Comparison of ENCODE assay signal across 10 cellular contexts in genomic region chr20:51529758-51530157, GRCh38.
DNase-seq lines count a peak whose midpoint lies in the region; ATAC-seq and TF ChIP-seq lines count a peak whose summit lies in the region.
"Had no signal": no experiment of that assay in that cellular context is flagged by ENCODE, and none has a peak within 500 bp of the region (broad histone marks: within the 10 kb centered on the region; RNA-seq: fewer than 3 reads in every experiment).

No MANE protein-coding gene starts in this region.

- ATAC-seq in HG02798 (IDR thresholded peaks at IDR 0.05; ENCODE audit: poor library complexity, unreplicated experiment) (peak; percentile 19), GM21825 (IDR thresholded peaks at IDR 0.05; ENCODE audit: unreplicated experiment) (no peak)
- ATAC-seq: GM23338 had no signal

- DNase-seq in activated CD4-positive, alpha-beta T cell treated with anti-CD3 and anti-CD28 coated beads, Interleukin-2, amount 50 U/mL, for 24 hours (ENCODE audit: low read depth in 1 of 2, low spot score in 1 of 2): peak; percentile 50 to 73
- DNase-seq in choroid plexus epithelial cell (ENCODE audit: low read depth) (peak; percentile 13), DMS53 (lab: John Stamatoyannopoulos, UW) (no peak), AG20443 (ENCODE audit: low spot score) (no peak), NCI-H82 treated with DMSO at 0.1 percent for 48 hours (lab: John Stamatoyannopoulos, UW; ENCODE audit: unreplicated experiment) (no peak)
- peak; percentile 50 for DNase-seq in stimulated activated CD8-positive, alpha-beta memory T cell treated with anti-CD3 and anti-CD28 coated beads, Interleukin-12 subunit alpha, Interleukin-12 subunit beta, amount 100 ng/mL, for 4 hours (ENCODE audit: low read depth)

- no peak for TF ChIP-seq CTCF in choroid plexus epithelial cell (conservative IDR thresholded peaks at IDR 0.05; ENCODE audit: low read depth, low read length)

- no peak overlapping the region for H3K4me3 ChIP-seq in choroid plexus epithelial cell (ENCODE audit: low read depth, low read length)
- H3K4me3 ChIP-seq: GM23338, SJSA1 had no signal

Comparison
In these comparisons a context has a peak if more than half of its experiments do, and no peak if none do; other contexts are left out.
1. DNase-seq: peak in activated CD4-positive, alpha-beta T cell treated with anti-CD3 and anti-CD28 coated beads, Interleukin-2, amount 50 U/mL, for 24 hours (2 of 2), choroid plexus epithelial cell (single experiment) and stimulated activated CD8-positive, alpha-beta memory T cell treated with anti-CD3 and anti-CD28 coated beads, Interleukin-12 subunit alpha, Interleukin-12 subunit beta, amount 100 ng/mL, for 4 hours (single experiment); none in DMS53 (single experiment), AG20443 (single experiment) and NCI-H82 treated with DMSO at 0.1 percent for 48 hours (single experiment).